Comparison of ENCODE assay signal across 8 cellular contexts in genomic region chr10:133137486-133138145, GRCh38. TPM values are rescaled to one million over a fixed set of nuclear protein-coding genes. Genes with fewer than 3 reads are reported as not detected.
"Had no signal": no experiment of that assay in that cellular context is flagged by ENCODE, and none has a peak within 500 bp of the region (broad histone marks: within the 10 kb centered on the region; RNA-seq: fewer than 3 reads in every experiment).

No MANE protein-coding gene starts in this region.

RNA-seq across cellular contexts. Expression of gene KNDC1, which starts 22.4 kb away (rescaled TPM):
- total RNA-seq: OCI-LY7, PC-3, RPMI7951 had no signal

RNA-seq across cellular contexts. Expression of gene ADGRA1, which starts 49.9 kb away (rescaled TPM):
- total RNA-seq: HT-29, LHCN-M2, MCF 10A, OCI-LY7, PC-3, RPMI7951, SK-MEL-5 had no signal
- polyA plus RNA-seq: SK-N-SH had no signal
